In genomic region chr10:127458829-127459228, GRCh38 we compare ENCODE assay signal across 1 cellular context.
TF ChIP-seq lines count a peak whose summit lies in the region.

No MANE protein-coding gene starts in this region.

TF ChIP-seq in HCT116, 20 proteins besides CTCF, POLR2A, EP300 and RAD21 (continued from another document):
- no peak for TF ChIP-seq YY1 (IDR thresholded peaks at IDR 0.05; ENCODE audit: extremely low read depth, insufficient replicate concordance, low read depth, low read length)
- no peak for TF ChIP-seq MAX (IDR thresholded peaks at IDR 0.05)
- no peak for TF ChIP-seq EZH2 (IDR thresholded peaks at IDR 0.05)
